ENCODE assay signal across 8 cellular contexts in the genomic region with DNA sequence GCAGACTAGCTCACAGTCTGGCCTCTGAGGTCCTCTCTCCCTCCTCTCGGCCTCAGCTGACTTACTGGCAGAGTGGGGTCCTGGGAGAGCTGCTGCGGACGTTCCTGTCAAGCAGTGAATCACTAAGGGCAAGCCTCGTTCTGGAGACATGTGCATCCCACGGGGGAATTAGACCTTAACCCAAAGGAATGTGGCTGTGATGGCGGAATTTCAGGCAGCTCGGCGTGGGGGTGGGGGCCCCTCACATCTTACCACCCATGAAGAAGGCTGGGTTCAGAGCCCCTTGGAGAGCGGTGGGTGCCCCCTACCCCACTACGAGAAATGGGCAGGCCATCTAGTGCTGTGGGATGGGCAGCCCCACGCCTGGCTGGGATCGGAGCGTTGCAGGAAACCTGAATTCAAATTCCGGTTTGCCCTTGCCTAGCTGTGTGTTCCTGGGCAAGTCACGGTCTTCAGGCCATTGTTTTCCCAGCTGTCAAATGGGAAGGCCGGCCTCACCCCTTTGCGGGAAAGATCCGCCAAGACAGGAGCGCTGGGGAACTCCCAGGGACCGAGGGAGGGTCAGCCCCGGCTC. TPM values are rescaled to one million over a fixed set of nuclear protein-coding genes. Genes with fewer than 3 reads are reported as not detected.
DNase-seq lines count a peak whose midpoint lies in the region; ATAC-seq and TF ChIP-seq lines count a peak whose summit lies in the region.

No MANE protein-coding gene starts in this region.

- no peak for ATAC-seq in natural killer cell treated with Interleukin-12 subunit alpha and Interleukin-12 subunit beta and Interleukin-15 and Interleukin-18, amount 100 ng/mL, for 72 hours

- H3K27me3 Mint-ChIP-seq in natural killer cell treated with Interleukin-12 subunit alpha and Interleukin-12 subunit beta and Interleukin-15 and Interleukin-18, amount 100 ng/mL, for 72 hours = peaks cover 17 to 18% of the 10 kb centered on the region in 2 donors

- no peaks in the 10 kb centered on the region for H3K27me3 ChIP-seq in BJ (ENCODE audit: control insufficient read depth, insufficient read depth, low read length)

- no peak overlapping the region for H3K27ac Mint-ChIP-seq in natural killer cell treated with Interleukin-12 subunit alpha and Interleukin-12 subunit beta and Interleukin-15 and Interleukin-18, amount 100 ng/mL, for 72 hours

- DNase-seq in BJ (ENCODE audit: low read depth) (peak; percentile 20), NCI-H69 (lab: John Stamatoyannopoulos, UW) (peak; percentile 56), epithelial cell of proximal tubule (ENCODE audit: low read depth) (peak; percentile 35), NCI-H510A (lab: John Stamatoyannopoulos, UW) (no peak), NCI-H1930 (lab: John Stamatoyannopoulos, UW) (no peak), NCI-H446 (lab: John Stamatoyannopoulos, UW) (no peak), NCI-H1694 treated with DMSO at 0.1 percent for 48 hours (lab: John Stamatoyannopoulos, UW) (no peak)
- no peak for DNase-seq in natural killer cell treated with Interleukin-12 subunit alpha and Interleukin-12 subunit beta and Interleukin-15 and Interleukin-18, amount 100 ng/mL, for 72 hours (ENCODE audit: low spot score)

- no peaks in the 10 kb centered on the region for H3K36me3 ChIP-seq in BJ (ENCODE audit: control insufficient read depth, insufficient read depth, low read length)

- H3K4me3 Mint-ChIP-seq in natural killer cell treated with Interleukin-12 subunit alpha and Interleukin-12 subunit beta and Interleukin-15 and Interleukin-18, amount 100 ng/mL, for 72 hours = peak overlapping the region; percentile 50

- CTCF ChIA-PET in BJ (lab: Yijun Ruan, JAX) = interaction anchor here (1.3 to 1.9 kb wide), 3 partner anchors 10 to 41 kb away, joined by 3 to 8 read pairs (median 3); no protein-coding TSS in a partner anchor

- peaks cover 24 to 39% of the 10 kb centered on the region in 2 donors for H3K4me1 Mint-ChIP-seq in natural killer cell treated with Interleukin-12 subunit alpha and Interleukin-12 subunit beta and Interleukin-15 and Interleukin-18, amount 100 ng/mL, for 72 hours (ENCODE audit: low read depth in 2 of 2)

- TF ChIP-seq CTCF in BJ (IDR thresholded peaks at IDR 0.05; ENCODE audit: insufficient read depth, low read depth, low read length) = no peak
- no peak for TF ChIP-seq CTCF in epithelial cell of proximal tubule (conservative IDR thresholded peaks at IDR 0.05; ENCODE audit: low read depth, low read length)

- no peaks in the 10 kb centered on the region for H3K9me3 Mint-ChIP-seq in natural killer cell treated with Interleukin-12 subunit alpha and Interleukin-12 subunit beta and Interleukin-15 and Interleukin-18, amount 100 ng/mL, for 72 hours

- POLR2A ChIA-PET in BJ (lab: Charles Lee) = no interaction called here

- H3K36me3 Mint-ChIP-seq in natural killer cell treated with Interleukin-12 subunit alpha and Interleukin-12 subunit beta and Interleukin-15 and Interleukin-18, amount 100 ng/mL, for 72 hours = no peaks in the 10 kb centered on the region

- peak overlapping the region; percentile 48 for H3K4me3 ChIP-seq in BJ (ENCODE audit: low read depth, low read length)
- peak overlapping the region; percentile 60 for H3K4me3 ChIP-seq in epithelial cell of proximal tubule (ENCODE audit: low read depth, low read length)

RNA-seq across cellular contexts. Expression of gene LRRC32, which starts 0.6 kb away (rescaled TPM):
- 0.70 and 1.9 TPM in 2 replicates for polyA plus RNA-seq in BJ (2011; rRNA removed)
- polyA minus RNA-seq in BJ (2011; rRNA and poly(A)+ RNA removed) = 0.72 and 1.7 TPM in 2 replicates
- total RNA-seq in epithelial cell of proximal tubule = 0.29 TPM in 2 replicates
- total RNA-seq in natural killer cell treated with Interleukin-12 subunit alpha and Interleukin-12 subunit beta and Interleukin-15 and Interleukin-18, amount 100 ng/mL, for 72 hours = under 1 TPM in 1 of 2 donors, not detected in 1; 0.08 TPM

Comparison
In these comparisons a context has a peak if more than half of its experiments do, and no peak if none do; other contexts are left out.
1. DNase-seq: peak in BJ (single experiment), NCI-H69 (single experiment) and epithelial cell of proximal tubule (single experiment); none in natural killer cell treated with Interleukin-12 subunit alpha and Interleukin-12 subunit beta and Interleukin-15 and Interleukin-18, amount 100 ng/mL, for 72 hours (single experiment), NCI-H510A (single experiment), NCI-H1930 (0 of 2), NCI-H446 (0 of 2) and NCI-H1694 treated with DMSO at 0.1 percent for 48 hours (single experiment).